Comparison of ENCODE assay signal across 2 cellular contexts in the genomic region with DNA sequence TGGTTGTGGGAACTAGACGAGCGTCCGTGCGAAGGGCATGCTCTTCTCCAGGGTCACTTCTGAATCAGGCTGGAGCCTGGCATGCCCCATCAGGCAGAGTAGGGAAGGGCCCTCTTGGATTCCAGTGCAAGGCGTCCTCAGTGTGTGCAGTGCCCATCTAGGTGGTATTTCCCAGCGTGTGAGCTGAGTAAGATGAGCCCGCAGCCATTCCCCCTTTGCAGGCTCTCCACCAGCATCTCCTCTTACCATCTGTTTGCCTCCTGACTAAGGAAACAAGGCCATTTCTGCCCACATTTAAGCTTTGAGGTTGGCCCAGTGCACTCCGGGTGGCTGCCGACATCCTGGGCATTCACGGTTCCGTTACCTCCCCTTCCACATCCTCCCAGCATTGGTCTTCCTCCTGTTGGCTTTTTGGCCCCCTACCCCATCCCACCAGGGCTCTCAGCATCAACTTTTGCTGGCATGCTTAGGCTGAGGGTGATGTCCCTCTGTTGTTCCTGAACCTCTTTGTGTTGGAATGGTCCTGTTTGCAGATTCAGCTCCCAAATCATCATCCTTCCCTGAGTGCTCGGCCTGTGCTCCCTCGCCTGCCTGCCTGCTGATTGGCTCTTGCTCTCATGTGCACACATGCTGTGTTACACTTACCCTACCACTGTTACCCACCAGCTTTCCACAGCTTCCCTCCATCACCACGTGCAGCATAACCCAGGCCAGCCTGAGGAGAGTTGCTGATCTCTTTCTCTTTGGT.
TF ChIP-seq lines count a peak whose summit lies in the region.

No MANE protein-coding gene starts in this region.

TF ChIP-seq in A549, 52 proteins besides CTCF, POLR2A, EP300 and RAD21:
- TF ChIP-seq GATA3 (IDR thresholded peaks at IDR 0.05; ENCODE audit: borderline replicate concordance) (no peak), CHD4 (IDR thresholded peaks at IDR 0.05; ENCODE audit: borderline replicate concordance) (no peak), FOXS1 (CRISPR knock-in tag; IDR thresholded peaks at IDR 0.05) (no peak), SREBF2 (IDR thresholded peaks at IDR 0.05) (no peak), NPAS2 (CRISPR knock-in tag; IDR thresholded peaks at IDR 0.05; ENCODE audit: borderline replicate concordance) (no peak), KDM1A (IDR thresholded peaks at IDR 0.05; ENCODE audit: low read depth) (no peak), PHF8 (IDR thresholded peaks at IDR 0.05; ENCODE audit: borderline replicate concordance, low read depth) (no peak), MAZ (IDR thresholded peaks at IDR 0.05; ENCODE audit: borderline replicate concordance, low read depth, low read length) (no peak), ESRRA (IDR thresholded peaks at IDR 0.05; ENCODE audit: borderline replicate concordance, low read length) (no peak), SMC3 (IDR thresholded peaks at IDR 0.05) (no peak), TFCP2L1 (CRISPR knock-in tag; IDR thresholded peaks at IDR 0.05) (no peak), MAFK (IDR thresholded peaks at IDR 0.05; ENCODE audit: partially characterized antibody) (no peak)
- TF ChIP-seq, protein P1, sequence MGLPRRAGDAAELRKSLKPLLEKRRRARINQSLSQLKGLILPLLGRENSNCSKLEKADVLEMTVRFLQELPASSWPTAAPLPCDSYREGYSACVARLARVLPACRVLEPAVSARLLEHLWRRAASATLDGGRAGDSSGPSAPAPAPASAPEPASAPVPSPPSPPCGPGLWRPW (IDR thresholded peaks at IDR 0.05) = no peak
- TF ChIP-seq, protein P2, sequence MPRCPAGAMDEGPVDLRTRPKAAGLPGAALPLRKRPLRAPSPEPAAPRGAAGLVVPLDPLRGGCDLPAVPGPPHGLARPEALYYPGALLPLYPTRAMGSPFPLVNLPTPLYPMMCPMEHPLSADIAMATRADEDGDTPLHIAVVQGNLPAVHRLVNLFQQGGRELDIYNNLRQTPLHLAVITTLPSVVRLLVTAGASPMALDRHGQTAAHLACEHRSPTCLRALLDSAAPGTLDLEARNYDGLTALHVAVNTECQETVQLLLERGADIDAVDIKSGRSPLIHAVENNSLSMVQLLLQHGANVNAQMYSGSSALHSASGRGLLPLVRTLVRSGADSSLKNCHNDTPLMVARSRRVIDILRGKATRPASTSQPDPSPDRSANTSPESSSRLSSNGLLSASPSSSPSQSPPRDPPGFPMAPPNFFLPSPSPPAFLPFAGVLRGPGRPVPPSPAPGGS (IDR thresholded peaks at IDR 0.05) = no peak

TF ChIP-seq in GM23338, 12 proteins besides CTCF, POLR2A, EP300 and RAD21:
- TF ChIP-seq, protein P3, sequence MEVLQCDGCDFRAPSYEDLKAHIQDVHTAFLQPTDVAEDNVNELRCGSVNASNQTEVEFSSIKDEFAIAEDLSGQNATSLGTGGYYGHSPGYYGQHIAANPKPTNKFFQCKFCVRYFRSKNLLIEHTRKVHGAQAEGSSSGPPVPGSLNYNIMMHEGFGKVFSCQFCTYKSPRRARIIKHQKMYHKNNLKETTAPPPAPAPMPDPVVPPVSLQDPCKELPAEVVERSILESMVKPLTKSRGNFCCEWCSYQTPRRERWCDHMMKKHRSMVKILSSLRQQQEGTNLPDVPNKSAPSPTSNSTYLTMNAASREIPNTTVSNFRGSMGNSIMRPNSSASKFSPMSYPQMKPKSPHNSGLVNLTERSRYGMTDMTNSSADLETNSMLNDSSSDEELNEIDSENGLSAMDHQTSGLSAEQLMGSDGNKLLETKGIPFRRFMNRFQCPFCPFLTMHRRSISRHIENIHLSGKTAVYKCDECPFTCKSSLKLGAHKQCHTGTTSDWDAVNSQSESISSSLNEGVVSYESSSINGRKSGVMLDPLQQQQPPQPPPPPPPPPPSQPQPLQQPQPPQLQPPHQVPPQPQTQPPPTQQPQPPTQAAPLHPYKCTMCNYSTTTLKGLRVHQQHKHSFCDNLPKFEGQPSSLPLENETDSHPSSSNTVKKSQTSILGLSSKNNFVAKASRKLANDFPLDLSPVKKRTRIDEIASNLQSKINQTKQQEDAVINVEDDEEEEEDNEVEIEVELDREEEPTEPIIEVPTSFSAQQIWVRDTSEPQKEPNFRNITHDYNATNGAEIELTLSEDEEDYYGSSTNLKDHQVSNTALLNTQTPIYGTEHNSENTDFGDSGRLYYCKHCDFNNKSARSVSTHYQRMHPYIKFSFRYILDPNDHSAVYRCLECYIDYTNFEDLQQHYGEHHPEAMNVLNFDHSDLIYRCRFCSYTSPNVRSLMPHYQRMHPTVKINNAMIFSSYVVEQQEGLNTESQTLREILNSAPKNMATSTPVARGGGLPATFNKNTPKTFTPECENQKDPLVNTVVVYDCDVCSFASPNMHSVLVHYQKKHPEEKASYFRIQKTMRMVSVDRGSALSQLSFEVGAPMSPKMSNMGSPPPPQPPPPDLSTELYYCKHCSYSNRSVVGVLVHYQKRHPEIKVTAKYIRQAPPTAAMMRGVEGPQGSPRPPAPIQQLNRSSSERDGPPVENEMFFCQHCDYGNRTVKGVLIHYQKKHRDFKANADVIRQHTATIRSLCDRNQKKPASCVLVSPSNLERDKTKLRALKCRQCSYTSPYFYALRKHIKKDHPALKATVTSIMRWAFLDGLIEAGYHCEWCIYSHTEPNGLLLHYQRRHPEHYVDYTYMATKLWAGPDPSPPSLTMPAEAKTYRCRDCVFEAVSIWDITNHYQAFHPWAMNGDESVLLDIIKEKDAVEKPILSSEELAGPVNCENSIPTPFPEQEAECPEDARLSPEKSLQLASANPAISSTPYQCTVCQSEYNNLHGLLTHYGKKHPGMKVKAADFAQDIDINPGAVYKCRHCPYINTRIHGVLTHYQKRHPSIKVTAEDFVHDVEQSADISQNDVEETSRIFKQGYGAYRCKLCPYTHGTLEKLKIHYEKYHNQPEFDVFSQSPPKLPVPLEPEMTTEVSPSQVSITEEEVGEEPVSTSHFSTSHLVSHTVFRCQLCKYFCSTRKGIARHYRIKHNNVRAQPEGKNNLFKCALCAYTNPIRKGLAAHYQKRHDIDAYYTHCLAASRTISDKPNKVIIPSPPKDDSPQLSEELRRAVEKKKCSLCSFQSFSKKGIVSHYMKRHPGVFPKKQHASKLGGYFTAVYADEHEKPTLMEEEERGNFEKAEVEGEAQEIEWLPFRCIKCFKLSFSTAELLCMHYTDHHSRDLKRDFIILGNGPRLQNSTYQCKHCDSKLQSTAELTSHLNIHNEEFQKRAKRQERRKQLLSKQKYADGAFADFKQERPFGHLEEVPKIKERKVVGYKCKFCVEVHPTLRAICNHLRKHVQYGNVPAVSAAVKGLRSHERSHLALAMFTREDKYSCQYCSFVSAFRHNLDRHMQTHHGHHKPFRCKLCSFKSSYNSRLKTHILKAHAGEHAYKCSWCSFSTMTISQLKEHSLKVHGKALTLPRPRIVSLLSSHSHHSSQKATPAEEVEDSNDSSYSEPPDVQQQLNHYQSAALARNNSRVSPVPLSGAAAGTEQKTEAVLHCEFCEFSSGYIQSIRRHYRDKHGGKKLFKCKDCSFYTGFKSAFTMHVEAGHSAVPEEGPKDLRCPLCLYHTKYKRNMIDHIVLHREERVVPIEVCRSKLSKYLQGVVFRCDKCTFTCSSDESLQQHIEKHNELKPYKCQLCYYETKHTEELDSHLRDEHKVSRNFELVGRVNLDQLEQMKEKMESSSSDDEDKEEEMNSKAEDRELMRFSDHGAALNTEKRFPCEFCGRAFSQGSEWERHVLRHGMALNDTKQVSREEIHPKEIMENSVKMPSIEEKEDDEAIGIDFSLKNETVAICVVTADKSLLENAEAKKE (CRISPR knock-in tag; IDR thresholded peaks at IDR 0.05) = no peak
- TF ChIP-seq EZH2 (IDR thresholded peaks at IDR 0.05; ENCODE audit: low read depth, unreplicated experiment) = no peak
- TF ChIP-seq EZH2phosphoT487 (IDR thresholded peaks at IDR 0.05; ENCODE audit: unreplicated experiment) = no peak
- TF ChIP-seq POLR2AphosphoS5 (IDR thresholded peaks at IDR 0.05; ENCODE audit: low read depth) = no peak
- TF ChIP-seq, protein P4, sequence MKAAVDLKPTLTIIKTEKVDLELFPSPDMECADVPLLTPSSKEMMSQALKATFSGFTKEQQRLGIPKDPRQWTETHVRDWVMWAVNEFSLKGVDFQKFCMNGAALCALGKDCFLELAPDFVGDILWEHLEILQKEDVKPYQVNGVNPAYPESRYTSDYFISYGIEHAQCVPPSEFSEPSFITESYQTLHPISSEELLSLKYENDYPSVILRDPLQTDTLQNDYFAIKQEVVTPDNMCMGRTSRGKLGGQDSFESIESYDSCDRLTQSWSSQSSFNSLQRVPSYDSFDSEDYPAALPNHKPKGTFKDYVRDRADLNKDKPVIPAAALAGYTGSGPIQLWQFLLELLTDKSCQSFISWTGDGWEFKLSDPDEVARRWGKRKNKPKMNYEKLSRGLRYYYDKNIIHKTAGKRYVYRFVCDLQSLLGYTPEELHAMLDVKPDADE (IDR thresholded peaks at IDR 0.05) = no peak
- no peak for TF ChIP-seq ZNF114 (CRISPR knock-in tag; IDR thresholded peaks at IDR 0.05)
- no peak for TF ChIP-seq JUNB (IDR thresholded peaks at IDR 0.05; ENCODE audit: unreplicated experiment)
- TF ChIP-seq NANOG (IDR thresholded peaks at IDR 0.05; ENCODE audit: borderline replicate concordance) = no peak
- TF ChIP-seq ZNF331 (CRISPR knock-in tag; IDR thresholded peaks at IDR 0.05; ENCODE audit: low read depth) = no peak
- no peak for TF ChIP-seq CREB1 (CRISPR knock-in tag; IDR thresholded peaks at IDR 0.05; ENCODE audit: low read depth)
- TF ChIP-seq STAT1 (IDR thresholded peaks at IDR 0.05; ENCODE audit: unreplicated experiment) = no peak
- TF ChIP-seq, protein P5, sequence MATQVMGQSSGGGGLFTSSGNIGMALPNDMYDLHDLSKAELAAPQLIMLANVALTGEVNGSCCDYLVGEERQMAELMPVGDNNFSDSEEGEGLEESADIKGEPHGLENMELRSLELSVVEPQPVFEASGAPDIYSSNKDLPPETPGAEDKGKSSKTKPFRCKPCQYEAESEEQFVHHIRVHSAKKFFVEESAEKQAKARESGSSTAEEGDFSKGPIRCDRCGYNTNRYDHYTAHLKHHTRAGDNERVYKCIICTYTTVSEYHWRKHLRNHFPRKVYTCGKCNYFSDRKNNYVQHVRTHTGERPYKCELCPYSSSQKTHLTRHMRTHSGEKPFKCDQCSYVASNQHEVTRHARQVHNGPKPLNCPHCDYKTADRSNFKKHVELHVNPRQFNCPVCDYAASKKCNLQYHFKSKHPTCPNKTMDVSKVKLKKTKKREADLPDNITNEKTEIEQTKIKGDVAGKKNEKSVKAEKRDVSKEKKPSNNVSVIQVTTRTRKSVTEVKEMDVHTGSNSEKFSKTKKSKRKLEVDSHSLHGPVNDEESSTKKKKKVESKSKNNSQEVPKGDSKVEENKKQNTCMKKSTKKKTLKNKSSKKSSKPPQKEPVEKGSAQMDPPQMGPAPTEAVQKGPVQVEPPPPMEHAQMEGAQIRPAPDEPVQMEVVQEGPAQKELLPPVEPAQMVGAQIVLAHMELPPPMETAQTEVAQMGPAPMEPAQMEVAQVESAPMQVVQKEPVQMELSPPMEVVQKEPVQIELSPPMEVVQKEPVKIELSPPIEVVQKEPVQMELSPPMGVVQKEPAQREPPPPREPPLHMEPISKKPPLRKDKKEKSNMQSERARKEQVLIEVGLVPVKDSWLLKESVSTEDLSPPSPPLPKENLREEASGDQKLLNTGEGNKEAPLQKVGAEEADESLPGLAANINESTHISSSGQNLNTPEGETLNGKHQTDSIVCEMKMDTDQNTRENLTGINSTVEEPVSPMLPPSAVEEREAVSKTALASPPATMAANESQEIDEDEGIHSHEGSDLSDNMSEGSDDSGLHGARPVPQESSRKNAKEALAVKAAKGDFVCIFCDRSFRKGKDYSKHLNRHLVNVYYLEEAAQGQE (IDR thresholded peaks at IDR 0.05; ENCODE audit: unreplicated experiment) = no peak
